ENCODE assay signal across 1 cellular context in genomic region chr5:180494060-180494509, GRCh38.
TF ChIP-seq lines count a peak whose summit lies in the region.

Gene CNOT6, plus strand, starts transcription at chr5:180494379. Its CDS starts 34,898 bp downstream, at chr5:180529277.

TF ChIP-seq in HepG2, 621 proteins besides CTCF, POLR2A, EP300 and RAD21 (continued from another document):
- TF ChIP-seq DZIP1 (CRISPR knock-in tag; IDR thresholded peaks at IDR 0.05) (no peak), ZNF232 (CRISPR knock-in tag; IDR thresholded peaks at IDR 0.05; ENCODE audit: borderline replicate concordance) (no peak), ZNF318 (CRISPR knock-in tag; IDR thresholded peaks at IDR 0.05) (no peak), ZNF747 (CRISPR knock-in tag; IDR thresholded peaks at IDR 0.05; ENCODE audit: borderline replicate concordance) (no peak), CENPBD1 (CRISPR knock-in tag; IDR thresholded peaks at IDR 0.05; ENCODE audit: borderline replicate concordance, low read depth) (no peak), SMAD9 (CRISPR knock-in tag; IDR thresholded peaks at IDR 0.05) (no peak), MTA3 (CRISPR knock-in tag; IDR thresholded peaks at IDR 0.05) (no peak)
